Comparison of ENCODE assay signal across 15 cellular contexts in the genomic region with DNA sequence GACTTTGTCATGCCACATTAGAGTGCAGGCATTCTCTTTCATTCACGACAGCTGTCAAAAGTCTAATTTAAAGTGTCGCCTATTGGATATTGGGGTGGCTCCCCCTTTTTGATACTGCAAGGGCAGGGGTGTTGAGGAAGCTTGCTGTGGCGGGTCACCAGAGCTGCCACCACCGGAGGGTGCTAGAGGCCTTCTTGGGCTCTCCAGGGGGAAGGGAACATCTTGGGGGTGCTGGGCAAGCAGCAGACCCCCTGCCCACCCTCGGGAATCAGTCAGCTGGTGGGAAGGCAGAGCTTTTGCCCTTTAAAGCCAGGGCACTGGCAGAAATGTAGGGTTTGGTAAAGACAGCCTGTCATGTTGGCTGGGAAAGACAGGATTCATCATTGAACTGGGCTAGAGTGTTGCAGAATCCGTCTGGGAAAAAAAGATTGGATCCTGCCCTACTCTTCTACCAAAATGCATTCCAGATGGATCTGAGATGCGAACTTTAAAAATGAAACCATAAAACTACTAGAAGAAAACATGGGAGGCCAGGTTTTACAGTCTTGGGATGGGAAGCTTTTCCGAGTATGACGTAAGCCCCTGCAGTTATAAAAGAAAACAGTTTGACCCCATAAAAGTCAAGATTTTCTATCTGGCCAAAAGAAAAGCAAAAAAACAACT. TPM values are rescaled to one million over a fixed set of nuclear protein-coding genes. Genes with fewer than 3 reads are reported as not detected.
DNase-seq lines count a peak whose midpoint lies in the region; ATAC-seq and TF ChIP-seq lines count a peak whose summit lies in the region.
"Had no signal": no experiment of that assay in that cellular context is flagged by ENCODE, and none has a peak within 500 bp of the region (broad histone marks: within the 10 kb centered on the region; RNA-seq: fewer than 3 reads in every experiment).

No MANE protein-coding gene starts in this region.

- H3K27me3 ChIP-seq in foreskin keratinocyte, result no peaks in the 10 kb centered on the region
- no peaks in the 10 kb centered on the region for H3K27me3 ChIP-seq in stomach
- H3K27me3 ChIP-seq: right lobe of liver had no signal

- no peaks in the 10 kb centered on the region for H3K36me3 ChIP-seq in stomach
- H3K36me3 ChIP-seq: right lobe of liver had no signal

- H3K27ac ChIP-seq in foreskin keratinocyte (no peak overlapping the region), stomach (peak overlapping the region in 4 of 5 donors; percentile 46 to 83 (median 77))
- H3K27ac ChIP-seq: right lobe of liver had no signal

- no peak for ATAC-seq in foreskin keratinocyte
- ATAC-seq in GM18868 (IDR thresholded peaks at IDR 0.05; ENCODE audit: unreplicated experiment), result no peak
- ATAC-seq: naive thymus-derived CD4-positive, alpha-beta T cell; Panc1; right lobe of liver had no signal

- intact Hi-C loops in stomach (cut with DNase I; ENCODE audit: low total_unique reads), result no loop called here

- TF ChIP-seq POLR2A in stomach (IDR thresholded peaks at IDR 0.05), result no peak

- H3K4me3 ChIP-seq in WI38 (ENCODE audit: low read depth, low read length) (no peak overlapping the region), stomach (no peak overlapping the region)
- H3K4me3 ChIP-seq: right lobe of liver had no signal

- TF ChIP-seq EP300 in stomach (IDR thresholded peaks at IDR 0.05), result no peak

- 78 to 88% (median 83%) methylated on average over 9 of the region's 9 CpGs for WGBS in stomach, 5 donors

- H3K4me1 ChIP-seq in foreskin keratinocyte (peaks cover 9% of the 10 kb centered on the region), stomach (peaks cover 7 to 55% (median 36%) of the 10 kb centered on the region in 4 donors)
- H3K4me1 ChIP-seq: right lobe of liver had no signal

- TF ChIP-seq CTCF in GM12873 (IDR thresholded peaks at IDR 0.05; ENCODE audit: insufficient read depth, low read depth, low read length, missing control alignments), result peak; percentile 7
- TF ChIP-seq CTCF in WI38 (IDR thresholded peaks at IDR 0.05; ENCODE audit: low read depth, low read length), result peak; percentile 15; the same call in 1 of the 2 replicates
- peak; percentile 35 for TF ChIP-seq CTCF in foreskin keratinocyte (conservative IDR thresholded peaks at IDR 0.05)
- TF ChIP-seq CTCF in stomach (IDR thresholded peaks at IDR 0.05), result no peak

- peaks cover 0 to 12% (median 6%) of the 10 kb centered on the region in 4 donors for H3K9me3 ChIP-seq in stomach
- H3K9me3 ChIP-seq: right lobe of liver had no signal

- DNase-seq in foreskin keratinocyte (no peak), stomach (no peak), kidney glomerular epithelial cell (lab: John Stamatoyannopoulos, UW) (no peak), NCI-H2196 treated with DMSO at 0.1 percent for 48 hours (lab: John Stamatoyannopoulos, UW; ENCODE audit: unreplicated experiment) (no peak)
- DNase-seq in stimulated activated naive CD4-positive, alpha-beta T cell (lab: John Stamatoyannopoulos, UW), result no peak
- DNase-seq: activated CD8-positive, alpha-beta memory T cell treated with anti-CD3 and anti-CD28 coated beads for 24 hours; activated naive CD4-positive, alpha-beta T cell treated with Interleukin-2 at 50 U/mL for 16 hours; MV-4-11; naive thymus-derived CD4-positive, alpha-beta T cell; NCI-H345 had no signal

RNA-seq across cellular contexts. Expression of a gene that starts 22.3 kb away (rescaled TPM):
- total RNA-seq in foreskin keratinocyte, result 4.8 and 14.7 TPM in 2 replicates
- 2.9 and 6.2 TPM in 2 replicates for polyA plus RNA-seq in foreskin keratinocyte
- 100 to 1,000 TPM in 2 of 5 donors, 10 to 100 TPM in 3; 17.5 to 205 (median 48.2) TPM for total RNA-seq in stomach
- 10 to 100 TPM in 2 of 3 donors, 1 to 10 TPM in 1; 7.3 to 17.4 (median 17.3) TPM for polyA plus RNA-seq in stomach
- polyA plus RNA-seq: naive thymus-derived CD4-positive, alpha-beta T cell had no signal

Comparison
In these comparisons a context has a peak if more than half of its experiments do, and no peak if none do; other contexts are left out.
1. CTCF ChIP-seq: peak in GM12873 (single experiment), WI38 (single experiment) and foreskin keratinocyte (single experiment); none in stomach (0 of 7).